Comparison of ENCODE assay signal across 24 cellular contexts in the genomic region with DNA sequence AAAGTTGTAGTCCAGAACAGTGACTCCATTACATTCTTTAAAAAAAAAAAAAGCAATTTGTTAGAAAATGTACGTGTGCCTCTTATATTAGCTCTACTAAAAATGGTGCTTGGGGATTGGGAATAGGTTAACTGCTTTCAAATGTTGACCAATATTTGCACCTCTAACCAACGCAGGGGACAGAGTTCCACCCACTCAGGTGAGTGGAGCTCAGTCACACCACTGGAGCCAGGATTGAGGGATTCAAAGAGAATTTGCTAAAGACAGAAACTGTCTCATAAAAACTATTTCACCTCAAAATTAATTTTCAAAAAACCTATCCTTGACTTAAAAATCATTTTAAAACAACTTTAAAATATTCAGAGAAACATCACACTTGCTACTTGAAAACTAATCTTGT.
A peak's percentile ranks its signal among the peaks of the same experiment; 100 is the strongest.
DNase-seq lines count a peak whose midpoint lies in the region; ATAC-seq, FAIRE-seq and TF ChIP-seq lines count a peak whose summit lies in the region.
"Had no signal": no experiment of that assay in that cellular context is flagged by ENCODE, and none has a peak within 500 bp of the region (broad histone marks: within the 10 kb centered on the region; RNA-seq: fewer than 3 reads in every experiment).

No MANE protein-coding gene starts in this region.

- no peak for FAIRE-seq in kidney (lab: Jason Lieb, UNC)

- H3K9me3 ChIP-seq in RWPE2 (ENCODE audit: severe bottlenecking) = no peaks in the 10 kb centered on the region
- H3K9me3 ChIP-seq in kidney (ENCODE audit: control insufficient read depth in 1 of 2, low read length in 2 of 2) = no peaks in the 10 kb centered on the region
- H3K9me3 ChIP-seq in skeletal muscle tissue (ENCODE audit: control insufficient read depth in 3 of 3, low read length in 3 of 3) = no peaks in the 10 kb centered on the region
- H3K9me3 ChIP-seq: Caco-2, mucosa of descending colon, sigmoid colon had no signal

- H3K4me1 Mint-ChIP-seq in Calu3 (ENCODE audit: low read depth, unreplicated experiment) (peaks cover 36% of the 10 kb centered on the region), GM23338 (peaks cover 2% of the 10 kb centered on the region; the same call in 2 of the 3 replicates)
- H3K4me1 Mint-ChIP-seq: central memory CD8-positive, alpha-beta T cell; H9; immature natural killer cell had no signal

- H3K4me3 ChIP-seq in RWPE2 (ENCODE audit: severe bottlenecking) (no peak overlapping the region), kidney (ENCODE audit: low read length in 2 of 2) (no peak overlapping the region), skeletal muscle tissue (ENCODE audit: low read length in 3 of 3) (no peak overlapping the region), GM23338 (no peak overlapping the region)
- H3K4me3 ChIP-seq: BLaER1 treated with 17β-estradiol and CSF1 and Interleukin-3, amounts not matched to agents 10 nM and 100 nM; dorsolateral prefrontal cortex; mucosa of descending colon; sigmoid colon had no signal

- H3K27ac Mint-ChIP-seq in Calu3 (ENCODE audit: unreplicated experiment) = no peak overlapping the region
- no peak overlapping the region for H3K27ac Mint-ChIP-seq in GM23338
- H3K27ac Mint-ChIP-seq: activated naive CD4-positive, alpha-beta T cell treated with anti-CD3 and anti-CD28 coated beads, Interleukin-2, amount 50 U/mL, for 72 hours; H9; immature natural killer cell had no signal

- H3K27me3 ChIP-seq in RWPE2 (ENCODE audit: insufficient read depth, poor library complexity, severe bottlenecking) = no peaks in the 10 kb centered on the region
- H3K27me3 ChIP-seq in skeletal muscle tissue (ENCODE audit: control insufficient read depth in 3 of 3, insufficient read depth in 3 of 3, low read length in 3 of 3) = no peaks in the 10 kb centered on the region
- no peaks in the 10 kb centered on the region for H3K27me3 ChIP-seq in GM23338 (ENCODE audit: insufficient read depth)
- H3K27me3 ChIP-seq: BLaER1 treated with 17β-estradiol and CSF1 and Interleukin-3, amounts not matched to agents 10 nM and 100 nM; dorsolateral prefrontal cortex; sigmoid colon had no signal

- DNase-seq in Calu3 (peak; percentile 16), RWPE2 (ENCODE audit: low spot score) (no peak), kidney (no peak), GM23338 (ENCODE audit: low spot score) (no peak), left colon (no peak), NCI-H345 treated with DMSO at 0.1 percent for 48 hours (lab: John Stamatoyannopoulos, UW; ENCODE audit: unreplicated experiment) (no peak)
- DNase-seq: activated CD4-positive, alpha-beta T cell treated with anti-CD3 and anti-CD28 coated beads for 48 hours; DND-41; dorsolateral prefrontal cortex; erythroblast; foreskin fibroblast; H9; immature natural killer cell; mucosa of descending colon; NCI-H2227 treated with DMSO at 0.1 percent for 48 hours had no signal

- H3F3A ChIP-seq in GM23338 (replicated peaks; ENCODE audit: low read depth) = no peaks in the 10 kb centered on the region

- peaks cover 10% of the 10 kb centered on the region for H3K9me2 ChIP-seq in GM23338 (ENCODE audit: insufficient read depth)

- intact Hi-C loops in Calu3 (cut with micrococcal nuclease; ENCODE audit: unreplicated experiment) = loop anchor here (2.0 to 5.0 kb wide), 3 partner anchors 31 to 132 kb away; partner anchors contain the start of gene PDE10A
- intact Hi-C loops in kidney (cut with DNase I) = no loop called here
- intact Hi-C loops in left colon (cut with DNase I, micrococcal nuclease) = no loop called here

- H2AFZ ChIP-seq in GM23338 = no peak overlapping the region

- H3K36me3 Mint-ChIP-seq in Calu3 (ENCODE audit: insufficient read depth, unreplicated experiment) (peaks cover 15% of the 10 kb centered on the region), GM23338 (ENCODE audit: low read depth) (no peaks in the 10 kb centered on the region)
- H3K36me3 Mint-ChIP-seq: activated naive CD4-positive, alpha-beta T cell treated with anti-CD3 and anti-CD28 coated beads, Interleukin-2, amount 50 U/mL, for 72 hours; immature natural killer cell had no signal

- no peak overlapping the region for H3K4me2 ChIP-seq in GM23338
- H3K4me2 ChIP-seq: BLaER1 treated with 17β-estradiol and CSF1 and Interleukin-3, amounts not matched to agents 10 nM and 100 nM had no signal

- no peaks in the 10 kb centered on the region for H3K9me3 Mint-ChIP-seq in Calu3 (ENCODE audit: low read depth, unreplicated experiment)
- no peaks in the 10 kb centered on the region for H3K9me3 Mint-ChIP-seq in GM23338
- H3K9me3 Mint-ChIP-seq: activated naive CD4-positive, alpha-beta T cell treated with anti-CD3 and anti-CD28 coated beads, Interleukin-2, amount 50 U/mL, for 72 hours; central memory CD8-positive, alpha-beta T cell; H9; immature natural killer cell; neural crest cell had no signal

- H3K27ac ChIP-seq in RWPE2 (ENCODE audit: poor library complexity, severe bottlenecking) (peak overlapping the region; percentile 70), kidney (ENCODE audit: low read depth in 2 of 2, low read length in 2 of 2) (peak overlapping the region; percentile 29 to 32), skeletal muscle tissue (ENCODE audit: low read depth, low read length) (peak overlapping the region; percentile 32), GM23338 (ENCODE audit: low read depth) (no peak overlapping the region)
- H3K27ac ChIP-seq: BLaER1 treated with 17β-estradiol and CSF1 and Interleukin-3, amounts not matched to agents 10 nM and 100 nM; HL-60 had no signal

- no peaks in the 10 kb centered on the region for H3K79me2 ChIP-seq in GM23338 (replicated peaks; ENCODE audit: insufficient read depth)

- no peak overlapping the region for H3K9ac ChIP-seq in kidney (ENCODE audit: low read length in 2 of 2)
- H3K9ac ChIP-seq in skeletal muscle tissue (ENCODE audit: low read depth in 1 of 3, low read length in 3 of 3) = no peak overlapping the region
- H3K9ac ChIP-seq: BLaER1 treated with 17β-estradiol and CSF1 and Interleukin-3, amounts not matched to agents 10 nM and 100 nM had no signal

- TF ChIP-seq CTCF in Calu3 (IDR thresholded peaks at IDR 0.05; ENCODE audit: unreplicated experiment) (no peak), RWPE2 (IDR thresholded peaks at IDR 0.05; ENCODE audit: poor library complexity, severe bottlenecking) (no peak), kidney (IDR thresholded peaks at IDR 0.05; ENCODE audit: borderline replicate concordance, extremely low read depth, insufficient read depth) (no peak), GM23338 (conservative IDR thresholded peaks at IDR 0.05; ENCODE audit: low read depth in 2 of 2) (no peak)

- H3K36me3 ChIP-seq in RWPE2 (ENCODE audit: low read depth) (no peaks in the 10 kb centered on the region), kidney (ENCODE audit: control insufficient read depth in 1 of 2, insufficient read depth in 2 of 2, low read length in 2 of 2) (no peaks in the 10 kb centered on the region), skeletal muscle tissue (ENCODE audit: control insufficient read depth in 3 of 3, insufficient read depth in 3 of 3, low read length in 3 of 3) (no peaks in the 10 kb centered on the region), GM23338 (ENCODE audit: insufficient read depth) (no peaks in the 10 kb centered on the region)
- H3K36me3 ChIP-seq: BLaER1 treated with 17β-estradiol and CSF1 and Interleukin-3, amounts not matched to agents 10 nM and 100 nM; sigmoid colon had no signal

- no peak for ATAC-seq in RWPE2 (ENCODE audit: low read depth)
- no peak for ATAC-seq in HG02885 (IDR thresholded peaks at IDR 0.05; ENCODE audit: poor library complexity, unreplicated experiment)
- ATAC-seq in GM23338 = no peak
- ATAC-seq in left colon = no peak
- ATAC-seq: activated naive CD4-positive, alpha-beta T cell treated with anti-CD3 and anti-CD28 coated beads, Interleukin-2, amount 50 U/mL, for 72 hours; mucosa of descending colon had no signal

- no peaks in the 10 kb centered on the region for H4K20me1 ChIP-seq in GM23338 (replicated peaks; ENCODE audit: insufficient read depth)
- H4K20me1 ChIP-seq: BLaER1 treated with 17β-estradiol and CSF1 and Interleukin-3, amounts not matched to agents 10 nM and 100 nM had no signal

- H3K4me1 ChIP-seq in RWPE2 (ENCODE audit: insufficient read depth, poor library complexity, severe bottlenecking) = peaks cover 21% of the 10 kb centered on the region
- peaks cover 4 to 8% of the 10 kb centered on the region in 2 donors for H3K4me1 ChIP-seq in kidney (ENCODE audit: control insufficient read depth in 1 of 2, insufficient read depth in 1 of 2, low read depth in 1 of 2, low read length in 2 of 2)
- H3K4me1 ChIP-seq in skeletal muscle tissue (ENCODE audit: control insufficient read depth in 3 of 3, insufficient read depth in 3 of 3, low read length in 3 of 3) = no peaks in the 10 kb centered on the region
- H3K4me1 ChIP-seq in GM23338 (ENCODE audit: insufficient read depth) = no peaks in the 10 kb centered on the region
- H3K4me1 ChIP-seq: sigmoid colon had no signal

- no peak overlapping the region for H3K4me3 Mint-ChIP-seq in Calu3 (ENCODE audit: low read depth, unreplicated experiment)
- H3K4me3 Mint-ChIP-seq in GM23338 = no peak overlapping the region
- H3K4me3 Mint-ChIP-seq: central memory CD8-positive, alpha-beta T cell; H9; immature natural killer cell; neural crest cell had no signal

- BruUV-seq in Calu3 (replicated peaks; lab: Mats Ljungman, UMichigan) = TSS peak; percentile 81

- CTCF ChIA-PET in Calu3 (lab: Charles Lee) = interaction anchor here (0.8 to 1.5 kb wide), 2 partner anchors 32 to 134 kb away, joined by 3 to 7 read pairs; no protein-coding TSS in a partner anchor

- H3K27me3 Mint-ChIP-seq in Calu3 (ENCODE audit: unreplicated experiment) (no peaks in the 10 kb centered on the region), GM23338 (ENCODE audit: insufficient read depth, low read depth, poor library complexity) (no peaks in the 10 kb centered on the region)
- H3K27me3 Mint-ChIP-seq: central memory CD8-positive, alpha-beta T cell had no signal

TF ChIP-seq in GM23338, 12 proteins besides CTCF, POLR2A, EP300 and RAD21:
- TF ChIP-seq JUNB (IDR thresholded peaks at IDR 0.05; ENCODE audit: unreplicated experiment) (no peak), EZH2 (IDR thresholded peaks at IDR 0.05; ENCODE audit: low read depth, unreplicated experiment) (no peak), EZH2phosphoT487 (IDR thresholded peaks at IDR 0.05; ENCODE audit: unreplicated experiment) (no peak), ZNF331 (CRISPR knock-in tag; IDR thresholded peaks at IDR 0.05; ENCODE audit: low read depth) (no peak), CREB1 (CRISPR knock-in tag; IDR thresholded peaks at IDR 0.05; ENCODE audit: low read depth) (no peak), NANOG (IDR thresholded peaks at IDR 0.05; ENCODE audit: borderline replicate concordance) (no peak)
- TF ChIP-seq, protein P1, sequence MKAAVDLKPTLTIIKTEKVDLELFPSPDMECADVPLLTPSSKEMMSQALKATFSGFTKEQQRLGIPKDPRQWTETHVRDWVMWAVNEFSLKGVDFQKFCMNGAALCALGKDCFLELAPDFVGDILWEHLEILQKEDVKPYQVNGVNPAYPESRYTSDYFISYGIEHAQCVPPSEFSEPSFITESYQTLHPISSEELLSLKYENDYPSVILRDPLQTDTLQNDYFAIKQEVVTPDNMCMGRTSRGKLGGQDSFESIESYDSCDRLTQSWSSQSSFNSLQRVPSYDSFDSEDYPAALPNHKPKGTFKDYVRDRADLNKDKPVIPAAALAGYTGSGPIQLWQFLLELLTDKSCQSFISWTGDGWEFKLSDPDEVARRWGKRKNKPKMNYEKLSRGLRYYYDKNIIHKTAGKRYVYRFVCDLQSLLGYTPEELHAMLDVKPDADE (IDR thresholded peaks at IDR 0.05) = no peak
TF ChIP-seq in GM23338: peak in this region for 0.
